Comparison of ENCODE assay signal across 8 cellular contexts in genomic region chr21:31198575-31198974, GRCh38.
A peak's percentile ranks its signal among the peaks of the same experiment; 100 is the strongest.
DNase-seq lines count a peak whose midpoint lies in the region; ATAC-seq and TF ChIP-seq lines count a peak whose summit lies in the region.

No MANE protein-coding gene starts in this region.

- H3K27me3 ChIP-seq in BE2C (no peaks in the 10 kb centered on the region), H7 (ENCODE audit: control insufficient read depth, insufficient read depth, low read length) (no peaks in the 10 kb centered on the region), body of pancreas (no peaks in the 10 kb centered on the region), uterus (no peaks in the 10 kb centered on the region)

- no peak overlapping the region for H3K27ac ChIP-seq in body of pancreas
- no peak overlapping the region for H3K27ac ChIP-seq in uterus

- H3K36me3 ChIP-seq in BE2C: no peaks in the 10 kb centered on the region
- H3K36me3 ChIP-seq in H7 (replicated peaks; ENCODE audit: control insufficient read depth, insufficient read depth, low read length): no peaks in the 10 kb centered on the region
- H3K36me3 ChIP-seq in body of pancreas (replicated peaks in 1 of 2; ENCODE audit: insufficient read depth in 1 of 2, low read depth in 2 of 2): no peaks in the 10 kb centered on the region
- H3K36me3 ChIP-seq in uterus: no peaks in the 10 kb centered on the region

- no peak for DNase-seq in BE2C
- DNase-seq in H7: peak; percentile 30
- DNase-seq in NCI-H526 treated with DMSO at 0.1 percent for 48 hours (lab: John Stamatoyannopoulos, UW): peak; percentile 15
- DNase-seq in body of pancreas: peak in 1 of 4 donors; percentile 13
- peak; percentile 51 for DNase-seq in kidney glomerular epithelial cell (lab: John Stamatoyannopoulos, UW)
- no peak for DNase-seq in uterus

- intact Hi-C loops in body of pancreas (cut with DNase I): loop anchor here (5.0 to 10.0 kb wide), 2 partner anchors 379 to 406 kb away; no protein-coding TSS in a partner anchor
- intact Hi-C loops in uterus (cut with DNase I; ENCODE audit: low total_unique reads): no loop called here

- TF ChIP-seq POLR2A in body of pancreas (IDR thresholded peaks at IDR 0.05): no peak
- TF ChIP-seq POLR2A in uterus (IDR thresholded peaks at IDR 0.05): no peak

- 23 to 29% methylated on average over 4 of the region's 4 CpGs for WGBS in body of pancreas, 2 donors

- no peak overlapping the region for H3K4me3 ChIP-seq in BE2C (ENCODE audit: low read depth, low read length)
- H3K4me3 ChIP-seq in H7 (ENCODE audit: insufficient read depth, low read depth, low read length): no peak overlapping the region
- H3K4me3 ChIP-seq in body of pancreas: no peak overlapping the region
- no peak overlapping the region for H3K4me3 ChIP-seq in uterus

- H3K9me3 ChIP-seq in BE2C (no peaks in the 10 kb centered on the region; the same call in 1 of the 2 replicates), body of pancreas (no peaks in the 10 kb centered on the region), uterus (no peaks in the 10 kb centered on the region)

- no peaks in the 10 kb centered on the region for H3K4me1 ChIP-seq in BE2C
- peaks cover 7% of the 10 kb centered on the region for H3K4me1 ChIP-seq in body of pancreas
- H3K4me1 ChIP-seq in uterus: no peaks in the 10 kb centered on the region

- peak; percentile 61 for TF ChIP-seq CTCF in BE2C (IDR thresholded peaks at IDR 0.05; ENCODE audit: low read depth, low read length)
- peak; percentile 35 to 72 (median 66) for TF ChIP-seq CTCF in body of pancreas (IDR thresholded peaks at IDR 0.05)
- TF ChIP-seq CTCF in uterus (IDR thresholded peaks at IDR 0.05): peak; percentile 49 to 70 (median 66)

- ATAC-seq in body of pancreas (peak; percentile 47), GM21515 (IDR thresholded peaks at IDR 0.05; ENCODE audit: unreplicated experiment) (no peak), GM21381 (IDR thresholded peaks at IDR 0.05; ENCODE audit: unreplicated experiment) (no peak)

Comparison
In these comparisons a context has a peak if more than half of its experiments do, and no peak if none do; other contexts are left out.
1. DNase-seq: peak in H7 (single experiment), NCI-H526 treated with DMSO at 0.1 percent for 48 hours (single experiment) and kidney glomerular epithelial cell (single experiment); none in BE2C (single experiment) and uterus (0 of 2).
2. Peak in every context shown above with its lines, with median percentiles within 50 percentile points of each other: CTCF ChIP-seq.